8 cellular contexts compared by ENCODE assay signal in the genomic region with DNA sequence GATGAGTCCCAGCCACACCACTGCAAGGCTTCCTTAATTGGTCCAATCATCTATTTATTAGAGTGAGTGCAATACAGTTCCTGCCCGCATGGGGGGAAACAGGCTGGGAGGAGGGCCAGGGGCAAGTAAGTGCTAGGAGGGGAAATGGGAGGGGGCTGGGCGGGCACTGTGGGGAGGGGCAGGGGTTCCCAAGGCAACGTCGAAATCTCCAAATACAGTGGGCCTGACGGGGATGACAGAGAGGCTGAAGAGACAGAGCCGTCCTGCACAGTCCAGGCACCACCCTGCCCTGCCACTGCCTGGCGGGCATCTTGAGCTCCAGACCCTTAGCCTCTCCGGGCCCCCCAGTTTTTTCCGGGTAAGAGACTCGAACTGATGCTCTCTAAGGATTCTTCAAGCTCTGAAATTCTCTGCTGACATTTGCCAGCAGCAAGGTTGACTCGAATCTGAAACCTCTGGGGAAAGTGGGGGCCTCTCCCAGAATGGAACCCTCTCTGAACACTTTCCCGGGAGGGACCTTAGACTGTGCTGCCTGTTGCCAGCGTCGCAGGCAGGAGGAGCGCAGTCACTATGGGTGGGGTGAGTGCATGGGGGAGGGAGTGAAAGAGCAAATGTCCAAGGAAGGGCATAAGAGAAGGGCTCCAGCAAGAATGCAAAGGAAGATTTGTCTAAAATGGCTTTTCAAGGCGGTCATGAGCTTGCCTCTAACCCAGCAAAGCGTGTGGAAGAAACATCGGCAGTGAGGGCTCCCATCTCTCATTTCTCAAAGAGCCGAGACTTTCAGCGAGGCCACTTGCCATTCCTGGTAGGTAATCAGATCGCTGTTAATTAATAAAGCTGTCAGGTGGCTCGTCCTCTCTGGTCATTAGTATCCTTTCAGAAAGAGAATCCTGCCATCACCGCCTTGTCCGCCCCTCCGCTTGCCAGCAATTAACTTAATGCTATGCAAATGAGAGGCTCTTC.
A peak's percentile ranks its signal among the peaks of the same experiment; 100 is the strongest.
DNase-seq lines count a peak whose midpoint lies in the region; ATAC-seq and TF ChIP-seq lines count a peak whose summit lies in the region.

No MANE protein-coding gene starts in this region.

- peak overlapping the region; percentile 1 for H2AFZ ChIP-seq in mesenchymal stem cell (ENCODE audit: low read depth, low read length)

- H3K4me3 ChIP-seq in mesenchymal stem cell (ENCODE audit: insufficient read depth in 1 of 2, low read depth in 1 of 2, low read length in 2 of 2), result peak overlapping the region; percentile 47 to 93

- H3K14ac ChIP-seq in mesenchymal stem cell (ENCODE audit: low read length in 2 of 2), result peak overlapping the region; percentile 23 to 38

- H2BK12ac ChIP-seq in mesenchymal stem cell (ENCODE audit: low read length in 2 of 2), result peak overlapping the region in 1 of 2 experiments; percentile 62

- 2% methylated on average over 25 of the region's 25 CpGs for WGBS in mesenchymal stem cell

- peak overlapping the region; percentile 76 to 99 for H3K18ac ChIP-seq in mesenchymal stem cell (ENCODE audit: low read depth in 1 of 2, low read length in 2 of 2)

- peak overlapping the region; percentile 48 for H3K27ac ChIP-seq in mesenchymal stem cell (ENCODE audit: low read length, poor library complexity, severe bottlenecking)

- H2AK5ac ChIP-seq in mesenchymal stem cell (ENCODE audit: low read length, severe bottlenecking), result no peak overlapping the region

- H3K36me3 ChIP-seq in mesenchymal stem cell (ENCODE audit: control insufficient read depth in 1 of 2, insufficient read depth in 2 of 2, low read depth in 1 of 2, low read length in 2 of 2), result no peaks in the 10 kb centered on the region

- H3K9me3 ChIP-seq in mesenchymal stem cell (ENCODE audit: control insufficient read depth, low read length), result no peaks in the 10 kb centered on the region

- ATAC-seq in HG02763 (IDR thresholded peaks at IDR 0.05; ENCODE audit: unreplicated experiment) (peak; percentile 8), HG03039 (IDR thresholded peaks at IDR 0.05; ENCODE audit: unreplicated experiment) (no peak)

- peaks cover 4% of the 10 kb centered on the region for H3K79me1 ChIP-seq in mesenchymal stem cell (replicated peaks; ENCODE audit: low read length, poor library complexity, severe bottlenecking)

- peaks cover 10% of the 10 kb centered on the region for H3K4me1 ChIP-seq in mesenchymal stem cell (ENCODE audit: control insufficient read depth, insufficient read depth, low read depth, low read length)

- TF ChIP-seq POLR2A in GM10847 (IDR thresholded peaks at IDR 0.05; ENCODE audit: extremely low read depth, insufficient read length), result peak; percentile 25

- no peaks in the 10 kb centered on the region for H3K27me3 ChIP-seq in mesenchymal stem cell (ENCODE audit: control insufficient read depth in 1 of 2, insufficient read depth in 1 of 2, low read length in 2 of 2)

- peak overlapping the region; percentile 76 to 91 for H3K4ac ChIP-seq in mesenchymal stem cell (ENCODE audit: low read depth in 1 of 2, low read length in 2 of 2)

- H3K9ac ChIP-seq in mesenchymal stem cell (ENCODE audit: low read length), result peak overlapping the region; percentile 97

- H3K23ac ChIP-seq in mesenchymal stem cell (ENCODE audit: low read length in 2 of 2), result no peak overlapping the region

- peak overlapping the region; percentile 100 for H4K8ac ChIP-seq in mesenchymal stem cell (ENCODE audit: low read length)

- peak overlapping the region; percentile 78 for H4K91ac ChIP-seq in mesenchymal stem cell (ENCODE audit: low read length)

- peak overlapping the region; percentile 97 for H2BK120ac ChIP-seq in mesenchymal stem cell (ENCODE audit: low read depth, low read length)

- peak overlapping the region; percentile 94 for H3K4me2 ChIP-seq in mesenchymal stem cell (ENCODE audit: low read length, poor library complexity, severe bottlenecking)

- DNase-seq in NCI-H2196 treated with DMSO at 0.1 percent for 48 hours (lab: John Stamatoyannopoulos, UW; ENCODE audit: unreplicated experiment), result peak; percentile 17
- peak; percentile 66 to 71 for DNase-seq in activated CD4-positive, alpha-beta T cell treated with anti-CD3 and anti-CD28 coated beads, Interleukin-2, amount 50 U/mL, for 4 hours
- DNase-seq in effector CD8-positive, alpha-beta T cell (lab: John Stamatoyannopoulos, UW), result peak; percentile 50
- DNase-seq in mesenchymal stem cell, result peak; percentile 80
- peak; percentile 39 to 49 for DNase-seq in stimulated activated CD8-positive, alpha-beta memory T cell treated with anti-CD3 and anti-CD28 coated beads, Interleukin-15, amount 100 ng/mL, for 48 hours (ENCODE audit: low read depth in 2 of 2)

- H2BK15ac ChIP-seq in mesenchymal stem cell (ENCODE audit: low read depth, poor library complexity, severe bottlenecking), result peak overlapping the region; percentile 46

- H2BK5ac ChIP-seq in mesenchymal stem cell (ENCODE audit: low read depth, low read length, poor library complexity, severe bottlenecking), result peak overlapping the region; percentile 61

Comparison
In these comparisons a context has a peak if more than half of its experiments do, and no peak if none do; other contexts are left out.
1. DNase-seq: peak in every context shown above with its lines; median percentile 80 in mesenchymal stem cell; 68 in activated CD4-positive, alpha-beta T cell treated with anti-CD3 and anti-CD28 coated beads, Interleukin-2, amount 50 U/mL, for 4 hours; 50 in effector CD8-positive, alpha-beta T cell; 44 in stimulated activated CD8-positive, alpha-beta memory T cell treated with anti-CD3 and anti-CD28 coated beads, Interleukin-15, amount 100 ng/mL, for 48 hours; 17 in NCI-H2196 treated with DMSO at 0.1 percent for 48 hours.